ENCODE assay signal across 8 cellular contexts in the genomic region with DNA sequence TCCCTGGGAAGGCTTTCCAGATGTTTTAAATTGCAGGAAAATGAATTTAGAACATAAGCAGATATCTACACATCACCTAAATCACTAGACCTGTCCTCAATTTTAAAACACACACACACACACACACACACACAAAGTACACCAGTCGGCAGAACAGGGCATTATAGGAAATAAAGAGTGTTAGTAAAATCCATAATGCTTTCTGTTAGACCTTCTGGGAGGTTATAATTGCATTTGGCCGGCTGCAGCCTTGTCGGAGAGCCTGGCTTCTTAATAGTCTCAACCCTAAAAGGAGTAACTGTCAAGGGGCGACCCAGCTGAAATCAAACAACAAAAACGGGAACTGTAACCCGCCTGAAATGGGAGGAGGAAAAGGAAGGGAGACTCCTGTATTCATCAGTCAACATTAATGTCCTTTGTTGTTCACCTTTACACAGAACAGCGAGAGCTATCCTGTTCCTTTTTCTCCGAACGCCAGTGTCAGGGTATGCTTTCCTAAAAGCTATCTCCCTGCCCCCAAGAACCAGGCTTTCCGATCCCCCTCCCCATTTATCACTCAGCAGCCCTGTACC. TPM values are rescaled to one million over a fixed set of nuclear protein-coding genes. Genes with fewer than 3 reads are reported as not detected.
A peak's percentile ranks its signal among the peaks of the same experiment; 100 is the strongest.
DNase-seq lines count a peak whose midpoint lies in the region; ATAC-seq and TF ChIP-seq lines count a peak whose summit lies in the region.

No MANE protein-coding gene starts in this region.

- no peak overlapping the region for H3K27ac ChIP-seq in SU-DHL-6 (ENCODE audit: low read depth, low read length)

- H3K27ac Mint-ChIP-seq in natural killer cell treated with Interleukin-12 subunit alpha and Interleukin-12 subunit beta and Interleukin-15 and Interleukin-18, amount 100 ng/mL, for 72 hours: peak overlapping the region in 1 of 2 donors; percentile 22

- no peaks in the 10 kb centered on the region for H3K9me3 ChIP-seq in SU-DHL-6 (ENCODE audit: insufficient read depth, low read length)

- H3K4me3 ChIP-seq in HFF-Myc (replicated peaks; ENCODE audit: low read depth, low read length): peak overlapping the region; percentile 92
- H3K4me3 ChIP-seq in SU-DHL-6 (ENCODE audit: insufficient read depth, low read length, poor library complexity, severe bottlenecking): peak overlapping the region; percentile 73
- H3K4me3 ChIP-seq in epithelial cell of esophagus (ENCODE audit: low read length): peak overlapping the region; percentile 90

- H3F3A ChIP-seq in SU-DHL-6 (ENCODE audit: insufficient read depth): no peaks in the 10 kb centered on the region

- peaks cover 35 to 56% of the 10 kb centered on the region in 2 donors for H3K27me3 Mint-ChIP-seq in natural killer cell treated with Interleukin-12 subunit alpha and Interleukin-12 subunit beta and Interleukin-15 and Interleukin-18, amount 100 ng/mL, for 72 hours

- no peaks in the 10 kb centered on the region for H3K9me2 ChIP-seq in SU-DHL-6 (replicated peaks; ENCODE audit: insufficient read depth, low read length)

- no peak for ATAC-seq in natural killer cell treated with Interleukin-12 subunit alpha and Interleukin-12 subunit beta and Interleukin-15 and Interleukin-18, amount 100 ng/mL, for 72 hours
- ATAC-seq in HG03439 (IDR thresholded peaks at IDR 0.05; ENCODE audit: unreplicated experiment): no peak

- no peaks in the 10 kb centered on the region for H3K9me3 Mint-ChIP-seq in natural killer cell treated with Interleukin-12 subunit alpha and Interleukin-12 subunit beta and Interleukin-15 and Interleukin-18, amount 100 ng/mL, for 72 hours

- no peaks in the 10 kb centered on the region for H3K27me3 ChIP-seq in SU-DHL-6 (ENCODE audit: low read length)

- H3K4me3 Mint-ChIP-seq in natural killer cell treated with Interleukin-12 subunit alpha and Interleukin-12 subunit beta and Interleukin-15 and Interleukin-18, amount 100 ng/mL, for 72 hours: peak overlapping the region; percentile 94

- H3K4me1 Mint-ChIP-seq in natural killer cell treated with Interleukin-12 subunit alpha and Interleukin-12 subunit beta and Interleukin-15 and Interleukin-18, amount 100 ng/mL, for 72 hours (ENCODE audit: low read depth in 2 of 2): peaks cover 35 to 37% of the 10 kb centered on the region in 2 donors

- H3K9ac ChIP-seq in SU-DHL-6 (ENCODE audit: low read length): peak overlapping the region; percentile 59

- DNase-seq in CD1c-positive myeloid dendritic cell (ENCODE audit: extremely low spot score) (peak; percentile 62), HFF-Myc (ENCODE audit: extremely low read depth, low read depth) (no peak), epithelial cell of esophagus (ENCODE audit: low read depth) (peak; percentile 27), T1000 (lab: John Stamatoyannopoulos, UW) (no peak)
- no peak for DNase-seq in natural killer cell treated with Interleukin-12 subunit alpha and Interleukin-12 subunit beta and Interleukin-15 and Interleukin-18, amount 100 ng/mL, for 72 hours (ENCODE audit: low spot score)
- no peak for DNase-seq in activated CD4-positive, alpha-beta T cell treated with anti-CD3 and anti-CD28 coated beads for 4 hours

- H2AFZ ChIP-seq in SU-DHL-6 (ENCODE audit: low read depth, low read length, severe bottlenecking): peak overlapping the region; percentile 82

- H4K20me1 ChIP-seq in SU-DHL-6 (ENCODE audit: low read depth, low read length): 0 out of 2 replicates have a peak, but pooled peaks cover 4% of the 10 kb centered on the region

- no peak for TF ChIP-seq CTCF in HFF-Myc (IDR thresholded peaks at IDR 0.05; ENCODE audit: low read depth, low read length, missing control alignments)
- no peak for TF ChIP-seq CTCF in SU-DHL-6 (IDR thresholded peaks at IDR 0.05; ENCODE audit: insufficient read depth, low read length, poor library complexity, severe bottlenecking)
- TF ChIP-seq CTCF in epithelial cell of esophagus (IDR thresholded peaks at IDR 0.05; ENCODE audit: insufficient read depth, low read depth, low read length, missing control alignments): no peak

- H3K36me3 Mint-ChIP-seq in natural killer cell treated with Interleukin-12 subunit alpha and Interleukin-12 subunit beta and Interleukin-15 and Interleukin-18, amount 100 ng/mL, for 72 hours: no peaks in the 10 kb centered on the region

- no peaks in the 10 kb centered on the region for H3K36me3 ChIP-seq in SU-DHL-6 (ENCODE audit: low read length)

- peak overlapping the region; percentile 68 for H3K4me2 ChIP-seq in SU-DHL-6 (ENCODE audit: low read depth, low read length, poor library complexity, severe bottlenecking)

- peaks cover 18% of the 10 kb centered on the region for H3K79me2 ChIP-seq in SU-DHL-6 (ENCODE audit: insufficient read depth, low read length)

RNA-seq across cellular contexts. Expression of a gene that starts 1.3 kb away (rescaled TPM):
- total RNA-seq in natural killer cell treated with Interleukin-12 subunit alpha and Interleukin-12 subunit beta and Interleukin-15 and Interleukin-18, amount 100 ng/mL, for 72 hours: 1 to 10 TPM; 1.8 to 3.3 TPM

RNA-seq across cellular contexts. Expression of a gene that starts 1.6 kb away (rescaled TPM):
- total RNA-seq in natural killer cell treated with Interleukin-12 subunit alpha and Interleukin-12 subunit beta and Interleukin-15 and Interleukin-18, amount 100 ng/mL, for 72 hours: 10 to 100 TPM; 11.2 to 15.0 TPM

Comparison
In these comparisons a context has a peak if more than half of its experiments do, and no peak if none do; other contexts are left out.
1. DNase-seq: peak in CD1c-positive myeloid dendritic cell (single experiment) and epithelial cell of esophagus (single experiment); none in HFF-Myc (single experiment), natural killer cell treated with Interleukin-12 subunit alpha and Interleukin-12 subunit beta and Interleukin-15 and Interleukin-18, amount 100 ng/mL, for 72 hours (single experiment), T1000 (single experiment) and activated CD4-positive, alpha-beta T cell treated with anti-CD3 and anti-CD28 coated beads for 4 hours (0 of 2).
2. Peak in every context shown above with its lines, with median percentiles within 50 percentile points of each other: H3K4me3 ChIP-seq.